ENCODE assay signal across 2 cellular contexts in the genomic region with DNA sequence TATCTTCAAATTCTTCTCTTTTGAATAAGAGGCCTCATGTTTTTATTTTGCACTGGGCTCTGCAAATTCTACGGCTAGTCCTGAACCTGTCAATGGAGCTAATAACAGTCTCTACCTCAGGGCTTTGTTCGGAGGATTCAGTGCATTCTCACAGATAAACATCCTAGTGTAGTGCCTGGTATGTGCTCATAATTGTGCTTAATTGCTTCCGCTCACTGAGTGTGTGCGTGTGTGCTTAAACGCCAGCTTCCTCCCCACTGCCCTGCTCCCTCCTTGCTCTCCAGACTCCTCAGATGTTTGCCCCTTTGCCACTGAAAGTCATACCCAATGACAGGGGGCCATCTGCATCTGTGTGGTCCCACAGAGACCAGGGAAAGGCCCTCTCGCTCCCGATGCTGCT.
TF ChIP-seq lines count a peak whose summit lies in the region.

No MANE protein-coding gene starts in this region.

TF ChIP-seq in HepG2, 621 proteins besides CTCF, POLR2A, EP300 and RAD21 (continued from another document):
- TF ChIP-seq, protein P1, sequence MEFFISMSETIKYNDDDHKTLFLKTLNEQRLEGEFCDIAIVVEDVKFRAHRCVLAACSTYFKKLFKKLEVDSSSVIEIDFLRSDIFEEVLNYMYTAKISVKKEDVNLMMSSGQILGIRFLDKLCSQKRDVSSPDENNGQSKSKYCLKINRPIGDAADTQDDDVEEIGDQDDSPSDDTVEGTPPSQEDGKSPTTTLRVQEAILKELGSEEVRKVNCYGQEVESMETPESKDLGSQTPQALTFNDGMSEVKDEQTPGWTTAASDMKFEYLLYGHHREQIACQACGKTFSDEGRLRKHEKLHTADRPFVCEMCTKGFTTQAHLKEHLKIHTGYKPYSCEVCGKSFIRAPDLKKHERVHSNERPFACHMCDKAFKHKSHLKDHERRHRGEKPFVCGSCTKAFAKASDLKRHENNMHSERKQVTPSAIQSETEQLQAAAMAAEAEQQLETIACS (CRISPR knock-in tag; IDR thresholded peaks at IDR 0.05), result no peak
- TF ChIP-seq, protein P2, sequence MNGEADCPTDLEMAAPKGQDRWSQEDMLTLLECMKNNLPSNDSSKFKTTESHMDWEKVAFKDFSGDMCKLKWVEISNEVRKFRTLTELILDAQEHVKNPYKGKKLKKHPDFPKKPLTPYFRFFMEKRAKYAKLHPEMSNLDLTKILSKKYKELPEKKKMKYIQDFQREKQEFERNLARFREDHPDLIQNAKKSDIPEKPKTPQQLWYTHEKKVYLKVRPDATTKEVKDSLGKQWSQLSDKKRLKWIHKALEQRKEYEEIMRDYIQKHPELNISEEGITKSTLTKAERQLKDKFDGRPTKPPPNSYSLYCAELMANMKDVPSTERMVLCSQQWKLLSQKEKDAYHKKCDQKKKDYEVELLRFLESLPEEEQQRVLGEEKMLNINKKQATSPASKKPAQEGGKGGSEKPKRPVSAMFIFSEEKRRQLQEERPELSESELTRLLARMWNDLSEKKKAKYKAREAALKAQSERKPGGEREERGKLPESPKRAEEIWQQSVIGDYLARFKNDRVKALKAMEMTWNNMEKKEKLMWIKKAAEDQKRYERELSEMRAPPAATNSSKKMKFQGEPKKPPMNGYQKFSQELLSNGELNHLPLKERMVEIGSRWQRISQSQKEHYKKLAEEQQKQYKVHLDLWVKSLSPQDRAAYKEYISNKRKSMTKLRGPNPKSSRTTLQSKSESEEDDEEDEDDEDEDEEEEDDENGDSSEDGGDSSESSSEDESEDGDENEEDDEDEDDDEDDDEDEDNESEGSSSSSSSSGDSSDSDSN (CRISPR knock-in tag; IDR thresholded peaks at IDR 0.05), result no peak
- TF ChIP-seq ZNF33B (CRISPR knock-in tag; IDR thresholded peaks at IDR 0.05) (no peak), ZBTB7B (CRISPR knock-in tag; IDR thresholded peaks at IDR 0.05) (no peak), ZBTB1 (CRISPR knock-in tag; IDR thresholded peaks at IDR 0.05; ENCODE audit: borderline replicate concordance) (no peak), TBX3 (IDR thresholded peaks at IDR 0.05; ENCODE audit: borderline replicate concordance) (no peak), FOXM1 (CRISPR knock-in tag; IDR thresholded peaks at IDR 0.05) (no peak), ZNF720 (CRISPR knock-in tag; IDR thresholded peaks at IDR 0.05) (no peak), MBD4 (IDR thresholded peaks at IDR 0.05; ENCODE audit: borderline replicate concordance, low read length) (no peak)
- TF ChIP-seq, protein P3, sequence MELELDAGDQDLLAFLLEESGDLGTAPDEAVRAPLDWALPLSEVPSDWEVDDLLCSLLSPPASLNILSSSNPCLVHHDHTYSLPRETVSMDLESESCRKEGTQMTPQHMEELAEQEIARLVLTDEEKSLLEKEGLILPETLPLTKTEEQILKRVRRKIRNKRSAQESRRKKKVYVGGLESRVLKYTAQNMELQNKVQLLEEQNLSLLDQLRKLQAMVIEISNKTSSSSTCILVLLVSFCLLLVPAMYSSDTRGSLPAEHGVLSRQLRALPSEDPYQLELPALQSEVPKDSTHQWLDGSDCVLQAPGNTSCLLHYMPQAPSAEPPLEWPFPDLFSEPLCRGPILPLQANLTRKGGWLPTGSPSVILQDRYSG (CRISPR knock-in tag; IDR thresholded peaks at IDR 0.05), result no peak
- TF ChIP-seq, protein P4, sequence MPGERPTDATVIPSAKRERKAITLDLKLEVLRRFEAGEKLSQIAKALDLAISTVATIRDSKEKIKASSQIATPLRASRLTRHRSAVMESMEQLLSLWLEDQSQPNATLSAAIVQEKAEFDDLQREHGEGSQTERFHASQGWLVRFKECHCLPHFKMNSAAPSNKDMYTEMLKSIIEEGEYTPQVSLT (CRISPR knock-in tag; IDR thresholded peaks at IDR 0.05; ENCODE audit: borderline replicate concordance, low read depth), result no peak
TF ChIP-seq in HepG2: peak in this region for 0.

TF ChIP-seq in WTC11, 78 proteins besides CTCF, POLR2A, EP300 and RAD21 (continued from another document):
- TF ChIP-seq, protein P5, sequence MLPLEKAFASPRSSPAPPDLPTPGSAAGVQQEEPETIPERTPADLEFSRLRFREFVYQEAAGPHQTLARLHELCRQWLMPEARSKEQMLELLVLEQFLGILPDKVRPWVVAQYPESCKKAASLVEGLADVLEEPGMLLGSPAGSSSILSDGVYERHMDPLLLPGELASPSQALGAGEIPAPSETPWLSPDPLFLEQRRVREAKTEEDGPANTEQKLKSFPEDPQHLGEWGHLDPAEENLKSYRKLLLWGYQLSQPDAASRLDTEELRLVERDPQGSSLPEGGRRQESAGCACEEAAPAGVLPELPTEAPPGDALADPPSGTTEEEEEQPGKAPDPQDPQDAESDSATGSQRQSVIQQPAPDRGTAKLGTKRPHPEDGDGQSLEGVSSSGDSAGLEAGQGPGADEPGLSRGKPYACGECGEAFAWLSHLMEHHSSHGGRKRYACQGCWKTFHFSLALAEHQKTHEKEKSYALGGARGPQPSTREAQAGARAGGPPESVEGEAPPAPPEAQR (CRISPR knock-in tag; IDR thresholded peaks at IDR 0.05), result no peak
- TF ChIP-seq ZBTB21 (CRISPR knock-in tag; IDR thresholded peaks at IDR 0.05; ENCODE audit: borderline replicate concordance) (no peak), ZNF423 (CRISPR knock-in tag; IDR thresholded peaks at IDR 0.05) (no peak), NR1H2 (CRISPR knock-in tag; IDR thresholded peaks at IDR 0.05) (no peak), ZNF232 (CRISPR knock-in tag; IDR thresholded peaks at IDR 0.05) (no peak), NR2C2 (CRISPR knock-in tag; IDR thresholded peaks at IDR 0.05) (no peak), ZNF219 (CRISPR knock-in tag; IDR thresholded peaks at IDR 0.05; ENCODE audit: borderline replicate concordance) (no peak), ELF4 (CRISPR knock-in tag; IDR thresholded peaks at IDR 0.05; ENCODE audit: low read depth) (no peak), SP1 (CRISPR knock-in tag; conservative IDR thresholded peaks at IDR 0.05) (no peak), ETV6 (CRISPR knock-in tag; IDR thresholded peaks at IDR 0.05) (no peak), JUN (CRISPR knock-in tag; IDR thresholded peaks at IDR 0.05) (no peak)
- TF ChIP-seq, protein P6, sequence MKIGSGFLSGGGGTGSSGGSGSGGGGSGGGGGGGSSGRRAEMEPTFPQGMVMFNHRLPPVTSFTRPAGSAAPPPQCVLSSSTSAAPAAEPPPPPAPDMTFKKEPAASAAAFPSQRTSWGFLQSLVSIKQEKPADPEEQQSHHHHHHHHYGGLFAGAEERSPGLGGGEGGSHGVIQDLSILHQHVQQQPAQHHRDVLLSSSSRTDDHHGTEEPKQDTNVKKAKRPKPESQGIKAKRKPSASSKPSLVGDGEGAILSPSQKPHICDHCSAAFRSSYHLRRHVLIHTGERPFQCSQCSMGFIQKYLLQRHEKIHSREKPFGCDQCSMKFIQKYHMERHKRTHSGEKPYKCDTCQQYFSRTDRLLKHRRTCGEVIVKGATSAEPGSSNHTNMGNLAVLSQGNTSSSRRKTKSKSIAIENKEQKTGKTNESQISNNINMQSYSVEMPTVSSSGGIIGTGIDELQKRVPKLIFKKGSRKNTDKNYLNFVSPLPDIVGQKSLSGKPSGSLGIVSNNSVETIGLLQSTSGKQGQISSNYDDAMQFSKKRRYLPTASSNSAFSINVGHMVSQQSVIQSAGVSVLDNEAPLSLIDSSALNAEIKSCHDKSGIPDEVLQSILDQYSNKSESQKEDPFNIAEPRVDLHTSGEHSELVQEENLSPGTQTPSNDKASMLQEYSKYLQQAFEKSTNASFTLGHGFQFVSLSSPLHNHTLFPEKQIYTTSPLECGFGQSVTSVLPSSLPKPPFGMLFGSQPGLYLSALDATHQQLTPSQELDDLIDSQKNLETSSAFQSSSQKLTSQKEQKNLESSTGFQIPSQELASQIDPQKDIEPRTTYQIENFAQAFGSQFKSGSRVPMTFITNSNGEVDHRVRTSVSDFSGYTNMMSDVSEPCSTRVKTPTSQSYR (CRISPR knock-in tag; IDR thresholded peaks at IDR 0.05), result no peak
- TF ChIP-seq, protein P7, sequence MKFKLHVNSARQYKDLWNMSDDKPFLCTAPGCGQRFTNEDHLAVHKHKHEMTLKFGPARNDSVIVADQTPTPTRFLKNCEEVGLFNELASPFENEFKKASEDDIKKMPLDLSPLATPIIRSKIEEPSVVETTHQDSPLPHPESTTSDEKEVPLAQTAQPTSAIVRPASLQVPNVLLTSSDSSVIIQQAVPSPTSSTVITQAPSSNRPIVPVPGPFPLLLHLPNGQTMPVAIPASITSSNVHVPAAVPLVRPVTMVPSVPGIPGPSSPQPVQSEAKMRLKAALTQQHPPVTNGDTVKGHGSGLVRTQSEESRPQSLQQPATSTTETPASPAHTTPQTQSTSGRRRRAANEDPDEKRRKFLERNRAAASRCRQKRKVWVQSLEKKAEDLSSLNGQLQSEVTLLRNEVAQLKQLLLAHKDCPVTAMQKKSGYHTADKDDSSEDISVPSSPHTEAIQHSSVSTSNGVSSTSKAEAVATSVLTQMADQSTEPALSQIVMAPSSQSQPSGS (CRISPR knock-in tag; IDR thresholded peaks at IDR 0.05; ENCODE audit: borderline replicate concordance, low read depth), result no peak
- TF ChIP-seq, protein P8, sequence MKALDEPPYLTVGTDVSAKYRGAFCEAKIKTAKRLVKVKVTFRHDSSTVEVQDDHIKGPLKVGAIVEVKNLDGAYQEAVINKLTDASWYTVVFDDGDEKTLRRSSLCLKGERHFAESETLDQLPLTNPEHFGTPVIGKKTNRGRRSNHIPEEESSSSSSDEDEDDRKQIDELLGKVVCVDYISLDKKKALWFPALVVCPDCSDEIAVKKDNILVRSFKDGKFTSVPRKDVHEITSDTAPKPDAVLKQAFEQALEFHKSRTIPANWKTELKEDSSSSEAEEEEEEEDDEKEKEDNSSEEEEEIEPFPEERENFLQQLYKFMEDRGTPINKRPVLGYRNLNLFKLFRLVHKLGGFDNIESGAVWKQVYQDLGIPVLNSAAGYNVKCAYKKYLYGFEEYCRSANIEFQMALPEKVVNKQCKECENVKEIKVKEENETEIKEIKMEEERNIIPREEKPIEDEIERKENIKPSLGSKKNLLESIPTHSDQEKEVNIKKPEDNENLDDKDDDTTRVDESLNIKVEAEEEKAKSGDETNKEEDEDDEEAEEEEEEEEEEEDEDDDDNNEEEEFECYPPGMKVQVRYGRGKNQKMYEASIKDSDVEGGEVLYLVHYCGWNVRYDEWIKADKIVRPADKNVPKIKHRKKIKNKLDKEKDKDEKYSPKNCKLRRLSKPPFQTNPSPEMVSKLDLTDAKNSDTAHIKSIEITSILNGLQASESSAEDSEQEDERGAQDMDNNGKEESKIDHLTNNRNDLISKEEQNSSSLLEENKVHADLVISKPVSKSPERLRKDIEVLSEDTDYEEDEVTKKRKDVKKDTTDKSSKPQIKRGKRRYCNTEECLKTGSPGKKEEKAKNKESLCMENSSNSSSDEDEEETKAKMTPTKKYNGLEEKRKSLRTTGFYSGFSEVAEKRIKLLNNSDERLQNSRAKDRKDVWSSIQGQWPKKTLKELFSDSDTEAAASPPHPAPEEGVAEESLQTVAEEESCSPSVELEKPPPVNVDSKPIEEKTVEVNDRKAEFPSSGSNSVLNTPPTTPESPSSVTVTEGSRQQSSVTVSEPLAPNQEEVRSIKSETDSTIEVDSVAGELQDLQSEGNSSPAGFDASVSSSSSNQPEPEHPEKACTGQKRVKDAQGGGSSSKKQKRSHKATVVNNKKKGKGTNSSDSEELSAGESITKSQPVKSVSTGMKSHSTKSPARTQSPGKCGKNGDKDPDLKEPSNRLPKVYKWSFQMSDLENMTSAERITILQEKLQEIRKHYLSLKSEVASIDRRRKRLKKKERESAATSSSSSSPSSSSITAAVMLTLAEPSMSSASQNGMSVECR (CRISPR knock-in tag; IDR thresholded peaks at IDR 0.05; ENCODE audit: borderline replicate concordance), result no peak
- TF ChIP-seq, protein P9, sequence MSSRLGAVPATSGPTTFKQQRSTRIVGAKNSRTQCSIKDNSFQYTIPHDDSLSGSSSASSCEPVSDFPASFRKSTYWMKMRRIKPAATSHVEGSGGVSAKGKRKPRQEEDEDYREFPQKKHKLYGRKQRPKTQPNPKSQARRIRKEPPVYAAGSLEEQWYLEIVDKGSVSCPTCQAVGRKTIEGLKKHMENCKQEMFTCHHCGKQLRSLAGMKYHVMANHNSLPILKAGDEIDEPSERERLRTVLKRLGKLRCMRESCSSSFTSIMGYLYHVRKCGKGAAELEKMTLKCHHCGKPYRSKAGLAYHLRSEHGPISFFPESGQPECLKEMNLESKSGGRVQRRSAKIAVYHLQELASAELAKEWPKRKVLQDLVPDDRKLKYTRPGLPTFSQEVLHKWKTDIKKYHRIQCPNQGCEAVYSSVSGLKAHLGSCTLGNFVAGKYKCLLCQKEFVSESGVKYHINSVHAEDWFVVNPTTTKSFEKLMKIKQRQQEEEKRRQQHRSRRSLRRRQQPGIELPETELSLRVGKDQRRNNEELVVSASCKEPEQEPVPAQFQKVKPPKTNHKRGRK (CRISPR knock-in tag; IDR thresholded peaks at IDR 0.05; ENCODE audit: borderline replicate concordance), result no peak
